In the genomic region with DNA sequence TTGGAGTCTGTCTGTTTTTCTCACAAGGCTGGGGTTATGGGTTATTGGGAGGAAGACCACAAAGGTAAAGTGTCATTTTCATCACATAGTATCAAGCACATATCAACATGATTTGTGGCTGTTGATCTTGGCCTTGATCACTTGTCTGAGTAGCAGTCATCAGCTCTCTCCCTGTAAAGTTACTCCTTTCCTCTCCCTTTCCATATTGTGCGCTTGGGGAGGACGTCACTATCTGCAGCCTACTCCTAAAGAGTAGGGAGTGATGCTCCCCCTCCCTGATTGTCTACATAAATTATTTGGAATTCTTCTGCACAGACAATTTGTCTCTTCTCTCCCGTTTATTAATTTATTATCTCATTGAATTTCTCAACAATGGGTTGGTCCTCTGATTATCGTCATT, we compare ENCODE assay signal across 1 cellular context.
TF ChIP-seq lines count a peak whose summit lies in the region.

No MANE protein-coding gene starts in this region.

TF ChIP-seq in HCT116, 20 proteins besides CTCF, POLR2A, EP300 and RAD21:
- TF ChIP-seq EZH2 (IDR thresholded peaks at IDR 0.05) (no peak), FOSL1 (IDR thresholded peaks at IDR 0.05; ENCODE audit: low read depth) (no peak), CBX3 (IDR thresholded peaks at IDR 0.05; ENCODE audit: low read depth) (no peak), EZH2phosphoT487 (IDR thresholded peaks at IDR 0.05; ENCODE audit: borderline replicate concordance) (no peak), SP1 (IDR thresholded peaks at IDR 0.05; ENCODE audit: low read depth) (no peak), ELF1 (IDR thresholded peaks at IDR 0.05; ENCODE audit: borderline replicate concordance, low read depth) (no peak), SRF (IDR thresholded peaks at IDR 0.05; ENCODE audit: low read depth) (no peak), JUND (IDR thresholded peaks at IDR 0.05) (no peak), EGR1 (IDR thresholded peaks at IDR 0.05; ENCODE audit: low read depth) (no peak), YY1 (IDR thresholded peaks at IDR 0.05; ENCODE audit: extremely low read depth, insufficient replicate concordance, low read depth, low read length) (no peak), POLR2AphosphoS5 (IDR thresholded peaks at IDR 0.05; ENCODE audit: low read depth, low read length) (no peak), SIN3A (IDR thresholded peaks at IDR 0.05; ENCODE audit: low read depth) (no peak), TCF7L2 (IDR thresholded peaks at IDR 0.05; ENCODE audit: borderline replicate concordance, extremely low read depth, insufficient read depth, insufficient read length) (no peak)
- TF ChIP-seq, protein P1, sequence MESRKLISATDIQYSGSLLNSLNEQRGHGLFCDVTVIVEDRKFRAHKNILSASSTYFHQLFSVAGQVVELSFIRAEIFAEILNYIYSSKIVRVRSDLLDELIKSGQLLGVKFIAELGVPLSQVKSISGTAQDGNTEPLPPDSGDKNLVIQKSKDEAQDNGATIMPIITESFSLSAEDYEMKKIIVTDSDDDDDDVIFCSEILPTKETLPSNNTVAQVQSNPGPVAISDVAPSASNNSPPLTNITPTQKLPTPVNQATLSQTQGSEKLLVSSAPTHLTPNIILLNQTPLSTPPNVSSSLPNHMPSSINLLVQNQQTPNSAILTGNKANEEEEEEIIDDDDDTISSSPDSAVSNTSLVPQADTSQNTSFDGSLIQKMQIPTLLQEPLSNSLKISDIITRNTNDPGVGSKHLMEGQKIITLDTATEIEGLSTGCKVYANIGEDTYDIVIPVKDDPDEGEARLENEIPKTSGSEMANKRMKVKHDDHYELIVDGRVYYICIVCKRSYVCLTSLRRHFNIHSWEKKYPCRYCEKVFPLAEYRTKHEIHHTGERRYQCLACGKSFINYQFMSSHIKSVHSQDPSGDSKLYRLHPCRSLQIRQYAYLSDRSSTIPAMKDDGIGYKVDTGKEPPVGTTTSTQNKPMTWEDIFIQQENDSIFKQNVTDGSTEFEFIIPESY (IDR thresholded peaks at IDR 0.05; ENCODE audit: extremely low read depth, insufficient replicate concordance, low read length): no peak
- TF ChIP-seq, protein P2, sequence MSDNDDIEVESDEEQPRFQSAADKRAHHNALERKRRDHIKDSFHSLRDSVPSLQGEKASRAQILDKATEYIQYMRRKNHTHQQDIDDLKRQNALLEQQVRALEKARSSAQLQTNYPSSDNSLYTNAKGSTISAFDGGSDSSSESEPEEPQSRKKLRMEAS (IDR thresholded peaks at IDR 0.05): no peak
